ENCODE assay signal across 1 cellular context in genomic region chr19:17333611-17334413, GRCh38.
A peak's percentile ranks its signal among the peaks of the same experiment; 100 is the strongest.
TF ChIP-seq lines count a peak whose summit lies in the region.

No MANE protein-coding gene starts in this region.

TF ChIP-seq in WTC11, 78 proteins besides CTCF, POLR2A, EP300 and RAD21 (continued from another document):
- TF ChIP-seq ZNF425 (CRISPR knock-in tag; conservative IDR thresholded peaks at IDR 0.05) (no peak), MXD4 (CRISPR knock-in tag; IDR thresholded peaks at IDR 0.05; ENCODE audit: borderline replicate concordance) (0 out of 2 replicates have a peak, but pooled peaks have one; percentile 29), ZNF317 (CRISPR knock-in tag; IDR thresholded peaks at IDR 0.05; ENCODE audit: borderline replicate concordance, low read depth) (no peak)
